Comparison of ENCODE assay signal across 8 cellular contexts in the genomic region with DNA sequence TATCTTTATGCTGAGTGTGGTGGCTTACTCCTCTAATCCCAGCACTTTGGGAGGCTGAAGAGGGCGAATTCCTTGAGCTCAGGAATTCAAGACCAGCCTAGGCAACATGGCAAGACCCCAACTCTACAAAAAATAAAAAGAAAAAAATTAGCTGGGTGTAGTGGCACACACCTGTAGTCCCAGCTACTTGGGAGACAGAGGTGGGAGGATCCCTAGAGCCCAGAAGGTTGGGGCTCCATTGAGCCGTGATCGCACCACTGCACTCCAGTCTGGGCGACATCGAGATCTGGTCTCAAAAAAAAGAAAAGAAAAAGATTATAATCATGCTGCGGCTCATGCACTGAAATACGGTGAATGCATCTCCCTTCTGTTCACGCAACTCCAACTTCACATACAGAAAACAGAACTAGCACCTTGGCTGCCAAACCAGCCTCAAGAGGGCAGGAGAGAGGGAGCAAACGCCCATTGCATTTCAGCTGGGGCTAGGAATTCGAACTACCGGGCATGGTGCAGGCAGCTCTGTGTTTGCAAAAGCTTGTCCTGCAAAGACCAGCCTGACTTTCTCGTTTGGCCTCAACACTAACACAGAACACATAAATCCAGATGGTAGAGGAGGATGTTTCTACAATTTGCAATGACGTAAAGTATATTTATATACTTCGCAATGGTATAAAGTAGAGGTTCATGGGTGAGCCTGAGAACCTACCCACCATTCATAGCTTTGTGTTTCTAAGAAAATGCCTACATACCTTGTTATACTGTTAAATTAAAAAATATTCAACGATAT. TPM values are rescaled to one million over a fixed set of nuclear protein-coding genes. Genes with fewer than 3 reads are reported as not detected.
DNase-seq lines count a peak whose midpoint lies in the region; ATAC-seq lines count a peak whose summit lies in the region.

No MANE protein-coding gene starts in this region.

- H3K9me3 ChIP-seq in trophoblast cell (ENCODE audit: insufficient read depth, low read depth, low read length) = no peaks in the 10 kb centered on the region

- H4K8ac ChIP-seq in trophoblast cell (ENCODE audit: low read depth, low read length) = no peak overlapping the region

- no peaks in the 10 kb centered on the region for H3K4me1 Mint-ChIP-seq in activated naive CD4-positive, alpha-beta T cell treated with anti-CD3 and anti-CD28 coated beads for 36 hours (ENCODE audit: low read depth)

- no peak overlapping the region for H4K91ac ChIP-seq in trophoblast cell (ENCODE audit: low read depth, low read length)

- no peak overlapping the region for H2AFZ ChIP-seq in trophoblast cell (ENCODE audit: insufficient read depth, low read length, poor library complexity)

- no peak overlapping the region for H2AK5ac ChIP-seq in trophoblast cell (ENCODE audit: low read length)

- H3K27me3 Mint-ChIP-seq in activated naive CD4-positive, alpha-beta T cell treated with anti-CD3 and anti-CD28 coated beads for 36 hours (ENCODE audit: low read depth) = no peaks in the 10 kb centered on the region

- H3K23ac ChIP-seq in trophoblast cell (ENCODE audit: low read length) = no peak overlapping the region

- H2BK12ac ChIP-seq in trophoblast cell (ENCODE audit: low read length) = no peak overlapping the region

- CTCF ChIA-PET in activated naive CD4-positive, alpha-beta T cell treated with anti-CD3 and anti-CD28 coated beads for 36 hours (lab: Charles Lee) = interaction anchor here (0.6 to 2.5 kb wide), 15 partner anchors 10 to 644 kb away, joined by 3 to 15 read pairs (median 4); no protein-coding TSS in a partner anchor

- no CpG with 5 or more reads among the region's 15 CpGs for WGBS in trophoblast cell (ENCODE audit: extremely low coverage, insufficient coverage, insufficient read length)

- no peaks in the 10 kb centered on the region for H3K4me1 ChIP-seq in trophoblast cell (ENCODE audit: control insufficient read depth in 1 of 2, insufficient read depth in 2 of 2, low read length in 2 of 2)

- H3K4ac ChIP-seq in trophoblast cell (ENCODE audit: low read depth, low read length) = no peak overlapping the region

- no peak overlapping the region for H4K12ac ChIP-seq in trophoblast cell (ENCODE audit: low read depth, low read length)

- H3K36me3 ChIP-seq in trophoblast cell (ENCODE audit: control insufficient read depth in 1 of 2, insufficient read depth in 2 of 2, low read length in 2 of 2) = no peaks in the 10 kb centered on the region

- no peak overlapping the region for H3K14ac ChIP-seq in trophoblast cell (ENCODE audit: low read length)

- no peak overlapping the region for H3K18ac ChIP-seq in trophoblast cell (ENCODE audit: low read length)

- no peak overlapping the region for H3K27ac ChIP-seq in trophoblast cell (ENCODE audit: low read depth, low read length)

- H3K4me3 Mint-ChIP-seq in activated naive CD4-positive, alpha-beta T cell treated with anti-CD3 and anti-CD28 coated beads for 36 hours = no peak overlapping the region

- H3K9me3 Mint-ChIP-seq in activated naive CD4-positive, alpha-beta T cell treated with anti-CD3 and anti-CD28 coated beads for 36 hours = no peaks in the 10 kb centered on the region

- H3K27ac Mint-ChIP-seq in activated naive CD4-positive, alpha-beta T cell treated with anti-CD3 and anti-CD28 coated beads for 36 hours = no peak overlapping the region

- intact Hi-C loops in activated naive CD4-positive, alpha-beta T cell treated with anti-CD3 and anti-CD28 coated beads for 36 hours (cut with micrococcal nuclease) = loop anchor here (1.0 to 5.0 kb wide), 3 partner anchors 54 to 186 kb away; partner anchors contain the start of genes ATF4 and TAB1

- no peaks in the 10 kb centered on the region for H3K36me3 Mint-ChIP-seq in activated naive CD4-positive, alpha-beta T cell treated with anti-CD3 and anti-CD28 coated beads for 36 hours (ENCODE audit: low read depth)

- DNase-seq in COLO668 (lab: John Stamatoyannopoulos, UW; ENCODE audit: unreplicated experiment) = peak; percentile 45
- DNase-seq in HuH-7 (ENCODE audit: low spot score) = peak; percentile 81
- peak; percentile 74 for DNase-seq in RPMI8226
- peak; percentile 75 for DNase-seq in activated naive CD4-positive, alpha-beta T cell treated with anti-CD3 and anti-CD28 coated beads for 36 hours
- peak; percentile 57 for DNase-seq in globus pallidus (ENCODE audit: low spot score)
- peak; percentile 87 to 94 for DNase-seq in trophoblast cell

- H3K9ac ChIP-seq in trophoblast cell (ENCODE audit: low read length) = no peak overlapping the region

- ATAC-seq in HG03457 (IDR thresholded peaks at IDR 0.05; ENCODE audit: unreplicated experiment) = no peak
- ATAC-seq in HG02970 (IDR thresholded peaks at IDR 0.05; ENCODE audit: low FRiP score, unreplicated experiment) = no peak

- H2BK120ac ChIP-seq in trophoblast cell (ENCODE audit: insufficient read depth, low read length, poor library complexity) = no peak overlapping the region

- H3K4me3 ChIP-seq in trophoblast cell (ENCODE audit: low read depth, low read length) = no peak overlapping the region

- no peak overlapping the region for H2BK5ac ChIP-seq in trophoblast cell (ENCODE audit: low read depth, low read length, poor library complexity)

- no peak overlapping the region for H3K4me2 ChIP-seq in trophoblast cell (ENCODE audit: low read length)

- H3K79me1 ChIP-seq in trophoblast cell (ENCODE audit: low read length) = no peaks in the 10 kb centered on the region

- no peaks in the 10 kb centered on the region for H3K79me2 ChIP-seq in trophoblast cell (ENCODE audit: control insufficient read depth, insufficient read depth, low read length, poor library complexity)

- no peaks in the 10 kb centered on the region for H3K27me3 ChIP-seq in trophoblast cell (ENCODE audit: insufficient read depth, low read length)

RNA-seq across cellular contexts. Expression of gene SYNGR1, which starts 6.3 kb away (rescaled TPM):
- under 1 TPM; 0.27 to 0.29 TPM for total RNA-seq in activated naive CD4-positive, alpha-beta T cell treated with anti-CD3 and anti-CD28 coated beads for 36 hours
- polyA plus RNA-seq in trophoblast cell (2013) = 20.4 and 21.0 TPM in 2 replicates

RNA-seq across cellular contexts. Expression of gene RPL3, which starts 24.0 kb away (rescaled TPM):
- total RNA-seq in activated naive CD4-positive, alpha-beta T cell treated with anti-CD3 and anti-CD28 coated beads for 36 hours = 1,000 to 10,000 TPM; 3,434 to 3,511 TPM
- polyA plus RNA-seq in trophoblast cell (2013) = 1,456 and 1,519 TPM in 2 replicates

RNA-seq across cellular contexts. Expression of gene TAB1, which starts 56.1 kb away (rescaled TPM):
- total RNA-seq in activated naive CD4-positive, alpha-beta T cell treated with anti-CD3 and anti-CD28 coated beads for 36 hours = 10 to 100 TPM; 15.2 to 17.7 TPM
- 12.9 and 13.2 TPM in 2 replicates for polyA plus RNA-seq in trophoblast cell (2013)
